22 cellular contexts compared by ENCODE assay signal in genomic region chr17:46038937-46039336, GRCh38. TPM values are rescaled to one million over a fixed set of nuclear protein-coding genes. Genes with fewer than 3 reads are reported as not detected.
DNase-seq lines count a peak whose midpoint lies in the region; ATAC-seq and TF ChIP-seq lines count a peak whose summit lies in the region.
"Had no signal": no experiment of that assay in that cellular context is flagged by ENCODE, and none has a peak within 500 bp of the region (broad histone marks: within the 10 kb centered on the region; RNA-seq: fewer than 3 reads in every experiment).

No MANE protein-coding gene starts in this region.

- no peaks in the 10 kb centered on the region for H3K9me3 ChIP-seq in right cardiac atrium (ENCODE audit: control insufficient read depth, low read length)
- H3K9me3 ChIP-seq: SJCRH30 had no signal

- H3K27ac ChIP-seq in VCaP (peak overlapping the region; percentile 44), right cardiac atrium (ENCODE audit: low read length) (peak overlapping the region; percentile 10)
- H3K27ac ChIP-seq: C4-2B, KMS-11, PC-9, RWPE1, SJCRH30 had no signal

- H3K4me1 Mint-ChIP-seq in stimulated activated naive B cell treated with anti-CD40 and anti-IgM and Interleukin-4, amounts not matched to agents 10 μg/mL and 1 μg/mL and 100 μg/mL, for 72 hours, result peaks cover 16 to 24% of the 10 kb centered on the region in 2 donors

- no peaks in the 10 kb centered on the region for H3K27me3 Mint-ChIP-seq in stimulated activated naive B cell treated with anti-CD40 and anti-IgM and Interleukin-4, amounts not matched to agents 10 μg/mL and 1 μg/mL and 100 μg/mL, for 72 hours

- TF ChIP-seq CTCF in VCaP (conservative IDR thresholded peaks at IDR 0.05), result no peak

- no peak for DNase-seq in Right ventricle myocardium inferior (ENCODE audit: missing footprints)
- no peak for DNase-seq in left cardiac atrium
- no peak for DNase-seq in right cardiac atrium
- no peak for DNase-seq in stimulated activated naive B cell treated with anti-CD40 and anti-IgM and Interleukin-4, amounts not matched to agents 10 μg/mL and 1 μg/mL and 100 μg/mL, for 72 hours
- no peak for DNase-seq in NCI-H1436 treated with DMSO at 0.1 percent for 48 hours (lab: John Stamatoyannopoulos, UW)
- DNase-seq in SHP77 treated with DMSO at 0.1 percent for 48 hours (lab: John Stamatoyannopoulos, UW), result no peak
- DNase-seq: COR-L47, H7, IMR-90, MV-4-11, NCI-H1417 treated with DMSO at 0.1 percent for 48 hours, NCI-H187 treated with DMSO at 0.1 percent for 48 hours, NCI-H510A treated with DMSO at 0.1 percent for 48 hours, NCI-H748 treated with DMSO at 0.1 percent for 48 hours, SJCRH30 had no signal

- intact Hi-C loops in Right ventricle myocardium inferior (cut with DNase I), result no loop called here
- intact Hi-C loops in left cardiac atrium (cut with DNase I), result loop anchor here in 1 of 2 donors (5.0 kb wide), 1 partner anchor 37 kb away; no protein-coding TSS in a partner anchor
- intact Hi-C loops in right cardiac atrium (cut with DNase I), result no loop called here

- peak overlapping the region; percentile 31 for H3K27ac Mint-ChIP-seq in stimulated activated naive B cell treated with anti-CD40 and anti-IgM and Interleukin-4, amounts not matched to agents 10 μg/mL and 1 μg/mL and 100 μg/mL, for 72 hours

- no peaks in the 10 kb centered on the region for H3K4me1 ChIP-seq in right cardiac atrium (ENCODE audit: control insufficient read depth, insufficient read depth, low read length)
- H3K4me1 ChIP-seq: SJCRH30 had no signal

- H3K9me3 Mint-ChIP-seq in stimulated activated naive B cell treated with anti-CD40 and anti-IgM and Interleukin-4, amounts not matched to agents 10 μg/mL and 1 μg/mL and 100 μg/mL, for 72 hours, result no peaks in the 10 kb centered on the region

- ATAC-seq in Right ventricle myocardium inferior (peak; percentile 21), left cardiac atrium (no peak), right cardiac atrium (peak in 1 of 2 donors; percentile 5), HG02610 (IDR thresholded peaks at IDR 0.05; ENCODE audit: unreplicated experiment) (no peak)
- ATAC-seq in stimulated activated naive B cell treated with anti-CD40 and anti-IgM and Interleukin-4, amounts not matched to agents 10 μg/mL and 1 μg/mL and 100 μg/mL, for 72 hours (replicated peaks), result no peak

- H3K27me3 ChIP-seq in right cardiac atrium (ENCODE audit: control insufficient read depth, insufficient read depth), result no peaks in the 10 kb centered on the region
- H3K27me3 ChIP-seq: SJCRH30 had no signal

- H3K36me3 Mint-ChIP-seq in stimulated activated naive B cell treated with anti-CD40 and anti-IgM and Interleukin-4, amounts not matched to agents 10 μg/mL and 1 μg/mL and 100 μg/mL, for 72 hours, result peaks cover 33 to 64% of the 10 kb centered on the region in 2 donors

- 90% methylated on average over 12 of the region's 12 CpGs for WGBS in right cardiac atrium

- H3K4me3 ChIP-seq in right cardiac atrium (ENCODE audit: low read length), result no peak overlapping the region
- H3K4me3 ChIP-seq: PC-9, SJCRH30 had no signal

- H3K4me3 Mint-ChIP-seq in stimulated activated naive B cell treated with anti-CD40 and anti-IgM and Interleukin-4, amounts not matched to agents 10 μg/mL and 1 μg/mL and 100 μg/mL, for 72 hours, result no peak overlapping the region

RNA-seq across cellular contexts. Expression of gene STH, which starts 39.9 kb away (rescaled TPM):
- total RNA-seq in Right ventricle myocardium inferior, result not detected
- total RNA-seq in left cardiac atrium, result not detected
- not detected for total RNA-seq in right cardiac atrium
- polyA plus RNA-seq in right cardiac atrium, result not detected
- total RNA-seq: G401, H7, IMR-90, PC-9, SJCRH30 had no signal
- polyA plus RNA-seq: IMR-90 had no signal
